Comparison of ENCODE assay signal across 10 cellular contexts in genomic region chr6:7919871-7920270, GRCh38. TPM values are rescaled to one million over a fixed set of nuclear protein-coding genes. Genes with fewer than 3 reads are reported as not detected.
DNase-seq lines count a peak whose midpoint lies in the region; ATAC-seq and TF ChIP-seq lines count a peak whose summit lies in the region.
"Had no signal": no experiment of that assay in that cellular context is flagged by ENCODE, and none has a peak within 500 bp of the region (broad histone marks: within the 10 kb centered on the region; RNA-seq: fewer than 3 reads in every experiment).

No MANE protein-coding gene starts in this region.

- H2BK120ac ChIP-seq in IMR-90 (ENCODE audit: low read depth, low read length) (no peak overlapping the region), mesendoderm (ENCODE audit: low read depth, low read length) (no peak overlapping the region)

- TF ChIP-seq POLR2A in IMR-90 (IDR thresholded peaks at IDR 0.05; ENCODE audit: low read depth, low read length), result no peak

- no peaks in the 10 kb centered on the region for H4K20me1 ChIP-seq in IMR-90 (ENCODE audit: insufficient read depth, low read length)

- H2BK5ac ChIP-seq in IMR-90 (ENCODE audit: low read depth, low read length, poor library complexity, severe bottlenecking) (no peak overlapping the region), mesendoderm (ENCODE audit: low read length) (no peak overlapping the region)

- H2BK15ac ChIP-seq in IMR-90 (ENCODE audit: low read depth, low read length), result no peak overlapping the region
- H2BK15ac ChIP-seq in mesendoderm (replicated peaks; ENCODE audit: low read depth), result no peak overlapping the region

- H3K36me3 ChIP-seq in IMR-90 (ENCODE audit: control insufficient read depth, insufficient read depth, low read length), result no peaks in the 10 kb centered on the region
- H3K36me3 ChIP-seq in mesendoderm (ENCODE audit: control insufficient read depth, insufficient read depth, low read length), result no peaks in the 10 kb centered on the region

- no peak overlapping the region for H3K56ac ChIP-seq in IMR-90 (ENCODE audit: extremely low read depth, insufficient read depth, low read length)
- no peak overlapping the region for H3K56ac ChIP-seq in mesendoderm (ENCODE audit: low read length)

- no TSS peak for BruUV-seq in IMR-90 (replicated peaks; lab: Mats Ljungman, UMichigan)

- H3K9ac ChIP-seq in IMR-90 (ENCODE audit: low read depth, low read length), result no peak overlapping the region
- no peak overlapping the region for H3K9ac ChIP-seq in mesendoderm (ENCODE audit: low read length)

- H3K79me2 ChIP-seq in mesendoderm (ENCODE audit: control insufficient read depth, insufficient read depth, low read length), result no peaks in the 10 kb centered on the region

- H3K27me3 ChIP-seq in IMR-90 (ENCODE audit: control insufficient read depth, insufficient read depth, low read length), result peaks cover 10% of the 10 kb centered on the region
- H3K27me3 ChIP-seq in mesendoderm (ENCODE audit: insufficient read depth, low read length, poor library complexity), result no peaks in the 10 kb centered on the region

- dilution Hi-C loops in IMR-90 (cut with HindIII; ENCODE audit: low sequenced_read_pairs, unreplicated experiment), result no loop called here

- 50% methylated on average over 1 of the region's 8 CpGs; no CpG with 5 or more reads in 1 of the 2 experiments for WGBS in IMR-90 (ENCODE audit: extremely low coverage in 2 of 2, insufficient read length in 1 of 2), 2 experiments
- no CpG with 5 or more reads among the region's 8 CpGs for WGBS in mesendoderm (ENCODE audit: extremely low coverage, insufficient coverage, low lambda C conversion rate)

- no peak overlapping the region for H4K5ac ChIP-seq in IMR-90 (ENCODE audit: low read depth, low read length)
- no peak overlapping the region for H4K5ac ChIP-seq in mesendoderm (ENCODE audit: low read length)

- H4K8ac ChIP-seq in IMR-90 (ENCODE audit: low read depth in 2 of 2, low read length in 2 of 2), result no peak overlapping the region
- H4K8ac ChIP-seq in mesendoderm (ENCODE audit: low read depth, low read length), result no peak overlapping the region

- H3K4me2 ChIP-seq in IMR-90 (ENCODE audit: low read depth, low read length) (no peak overlapping the region), mesendoderm (ENCODE audit: low read length) (no peak overlapping the region)

- intact Hi-C loops in IMR-90 (cut with micrococcal nuclease), result no loop called here

- TF ChIP-seq RAD21 in IMR-90 (IDR thresholded peaks at IDR 0.05; ENCODE audit: low read length), result no peak

- POLR2A ChIA-PET in IMR-90 (lab: Charles Lee; ENCODE audit: unreplicated experiment), result no interaction called here

- H3K23ac ChIP-seq in IMR-90 (ENCODE audit: low read depth, low read length), result no peak overlapping the region
- H3K23ac ChIP-seq in mesendoderm (ENCODE audit: low read length), result no peak overlapping the region

- no peak overlapping the region for H4K91ac ChIP-seq in IMR-90 (ENCODE audit: insufficient read depth, low read depth, low read length)

- H3K27ac ChIP-seq in IMR-90 (ENCODE audit: insufficient read depth, low read length) (no peak overlapping the region), mesendoderm (ENCODE audit: low read depth, low read length) (no peak overlapping the region)

- H3K4me3 ChIP-seq in IMR-90 (ENCODE audit: insufficient read depth, low read depth, low read length) (no peak overlapping the region), mesendoderm (ENCODE audit: low read length) (no peak overlapping the region)

- no peaks in the 10 kb centered on the region for H3K9me1 ChIP-seq in IMR-90 (ENCODE audit: insufficient read depth, low read length)

- no peak for TF ChIP-seq CTCF in IMR-90 (conservative IDR thresholded peaks at IDR 0.05; ENCODE audit: low read depth, low read length)

- CTCF ChIA-PET in IMR-90 (lab: Yijun Ruan, JAX), result no interaction called here

- DNase-seq in CD1c-positive myeloid dendritic cell (ENCODE audit: extremely low spot score) (peak; percentile 40), IMR-90 (no peak), astrocyte of the hippocampus (ENCODE audit: low read depth, low spot score) (peak; percentile 41), mesendoderm (peak; percentile 36), cerebellum (ENCODE audit: low spot score) (no peak)
- no peak for DNase-seq in activated CD8-positive, alpha-beta memory T cell treated with anti-CD3 and anti-CD28 coated beads, Interleukin-2, amount 50 U/mL, for 48 hours
- DNase-seq: COR-L47, NCI-H146 had no signal

- peaks cover 2% of the 10 kb centered on the region; the same call in 1 of the 2 replicates for H3K9me3 ChIP-seq in IMR-90 (ENCODE audit: control insufficient read depth, insufficient read depth, low read length)

- H3K4me1 ChIP-seq in IMR-90 (ENCODE audit: control insufficient read depth, insufficient read depth, low read length) (no peaks in the 10 kb centered on the region), mesendoderm (ENCODE audit: control insufficient read depth, low read depth, low read length) (no peaks in the 10 kb centered on the region)

- no peak overlapping the region for H3K4ac ChIP-seq in IMR-90 (ENCODE audit: low read depth, low read length)
- H3K4ac ChIP-seq in mesendoderm (ENCODE audit: low read depth, low read length), result no peak overlapping the region

- H2AK5ac ChIP-seq in IMR-90 (ENCODE audit: low read depth, low read length) (no peak overlapping the region), mesendoderm (ENCODE audit: low read length) (no peak overlapping the region)

- H2AK9ac ChIP-seq in IMR-90 (replicated peaks; ENCODE audit: low read depth, low read length, poor library complexity), result no peak overlapping the region

- in situ Hi-C loops in IMR-90 (cut with MboI; ENCODE audit: low sequenced_read_pairs), result no loop called here

- no peak overlapping the region for H3K18ac ChIP-seq in IMR-90 (ENCODE audit: low read depth, low read length)
- H3K18ac ChIP-seq in mesendoderm (ENCODE audit: low read length), result no peak overlapping the region

- H2BK20ac ChIP-seq in IMR-90 (ENCODE audit: low read depth, low read length), result no peak overlapping the region

- ATAC-seq in IMR-90 (ENCODE audit: low read depth), result no peak
- no peak for ATAC-seq in GM21360 (IDR thresholded peaks at IDR 0.05; ENCODE audit: unreplicated experiment)
- no peak for ATAC-seq in HG03135 (IDR thresholded peaks at IDR 0.05; ENCODE audit: unreplicated experiment)

- H3K79me1 ChIP-seq in IMR-90 (ENCODE audit: low read depth in 1 of 2, low read length in 2 of 2) (no peaks in the 10 kb centered on the region), mesendoderm (ENCODE audit: low read length) (no peaks in the 10 kb centered on the region)

- H2AFZ ChIP-seq in IMR-90 (replicated peaks; ENCODE audit: low read length, poor library complexity), result no peak overlapping the region

- H3K14ac ChIP-seq in IMR-90 (replicated peaks; ENCODE audit: low read depth, low read length), result no peak overlapping the region

TF ChIP-seq in IMR-90, 13 proteins besides CTCF, POLR2A, EP300 and RAD21:
- TF ChIP-seq SMC3 (IDR thresholded peaks at IDR 0.05; ENCODE audit: low read depth, low read length) (no peak), MAFK (IDR thresholded peaks at IDR 0.05; ENCODE audit: low read depth, low read length) (peak; percentile 100), NFE2L2 (IDR thresholded peaks at IDR 0.05; ENCODE audit: low read depth, low read length) (no peak), MXI1 (IDR thresholded peaks at IDR 0.05; ENCODE audit: borderline replicate concordance, low read depth, low read length) (no peak), CHD1 (IDR thresholded peaks at IDR 0.05; ENCODE audit: low read depth, low read length) (no peak)

RNA-seq across cellular contexts. Expression of gene TXNDC5, which starts 9.3 kb away (rescaled TPM):
- total RNA-seq in IMR-90 (2012; rRNA removed) (418 and 439 TPM in 2 replicates), cerebellum (38.6 TPM)
- 239 and 274 TPM in 2 replicates for polyA plus RNA-seq in IMR-90 (2012; rRNA removed)
- 135 and 212 TPM in 2 replicates for polyA plus RNA-seq in IMR-90 (2012; cell fraction: cytosol; rRNA removed)
- 55.8 and 136 TPM in 2 replicates for polyA plus RNA-seq in IMR-90 (2012; cell fraction: nucleus; rRNA removed; ENCODE audit: low replicate concordance)
- polyA plus RNA-seq in mesendoderm (2013, experiment 1 of 2), result 156 TPM
- 155 TPM for polyA plus RNA-seq in mesendoderm (2013, experiment 2 of 2)

Comparison
In these comparisons a context has a peak if more than half of its experiments do, and no peak if none do; other contexts are left out.
1. DNase-seq: peak in CD1c-positive myeloid dendritic cell (single experiment), astrocyte of the hippocampus (single experiment) and mesendoderm (single experiment); none in IMR-90 (single experiment), activated CD8-positive, alpha-beta memory T cell treated with anti-CD3 and anti-CD28 coated beads, Interleukin-2, amount 50 U/mL, for 48 hours (single experiment) and cerebellum (single experiment).
2. RNA of gene TXNDC5, which starts 9.3 kb away (total RNA-seq): 418 to 439 TPM in IMR-90; 38.6 TPM in cerebellum (single experiment); every median in the first group is over 10 times any median in the second.